13 cellular contexts compared by ENCODE assay signal in genomic region chr1:77672374-77672773, GRCh38. TPM values are rescaled to one million over a fixed set of nuclear protein-coding genes. Genes with fewer than 3 reads are reported as not detected.
DNase-seq lines count a peak whose midpoint lies in the region; ATAC-seq and TF ChIP-seq lines count a peak whose summit lies in the region.
"Had no signal": no experiment of that assay in that cellular context is flagged by ENCODE, and none has a peak within 500 bp of the region (broad histone marks: within the 10 kb centered on the region; RNA-seq: fewer than 3 reads in every experiment).

No MANE protein-coding gene starts in this region.

- in situ Hi-C loops in GM13976 (cut with MboI; ENCODE audit: low sequenced_read_pairs, unreplicated experiment), result no loop called here

- POLR2A ChIA-PET in BJ (lab: Charles Lee), result no interaction called here

- H3K4me3 ChIP-seq in BJ (ENCODE audit: low read depth, low read length), result peak overlapping the region; percentile 11; the same call in 1 of the 2 replicates
- H3K4me3 ChIP-seq: esophagus squamous epithelium had no signal

- no peaks in the 10 kb centered on the region for H3K36me3 ChIP-seq in BJ (ENCODE audit: control insufficient read depth, insufficient read depth, low read length)
- H3K36me3 ChIP-seq: esophagus squamous epithelium, tibial nerve had no signal

- no peaks in the 10 kb centered on the region for H3K27me3 ChIP-seq in BJ (ENCODE audit: control insufficient read depth, insufficient read depth, low read length)
- H3K27me3 ChIP-seq: esophagus squamous epithelium, tibial nerve had no signal

- DNase-seq in BJ (ENCODE audit: low read depth) (no peak), GM13976 (ENCODE audit: low spot score) (no peak), NCI-H526 (lab: John Stamatoyannopoulos, UW) (no peak), T-helper 1 cell (no peak)
- DNase-seq: DND-41, esophagus squamous epithelium, NCI-H2171 had no signal

- peak overlapping the region; percentile 67 for H3K27ac ChIP-seq in angular gyrus (ENCODE audit: low read depth, low read length)
- H3K27ac ChIP-seq: esophagus squamous epithelium had no signal

- TF ChIP-seq CTCF in BJ (IDR thresholded peaks at IDR 0.05; ENCODE audit: insufficient read depth, low read depth, low read length) (no peak), GM13976 (IDR thresholded peaks at IDR 0.05; ENCODE audit: borderline replicate concordance, control extremely low read depth, extremely low read depth, insufficient read depth, missing control alignments) (no peak)

- ATAC-seq in GM18907 (IDR thresholded peaks at IDR 0.05; ENCODE audit: unreplicated experiment) (peak; percentile 36), HG02852 (IDR thresholded peaks at IDR 0.05; ENCODE audit: unreplicated experiment) (peak; percentile 38), HG03280 (IDR thresholded peaks at IDR 0.05; ENCODE audit: unreplicated experiment) (no peak)
- ATAC-seq: WTC11 had no signal

- CTCF ChIA-PET in BJ (lab: Yijun Ruan, JAX), result interaction anchor here (0.6 to 1.2 kb wide), 2 partner anchors 22 to 91 kb away, joined by 3 read pairs; no protein-coding TSS in a partner anchor

RNA-seq across cellular contexts. Expression of gene ZZZ3, which starts 10.1 kb away (rescaled TPM):
- polyA plus RNA-seq in BJ (2011; rRNA removed), result 14.4 and 30.3 TPM in 2 replicates
- 28.2 and 36.8 TPM in 2 replicates for polyA minus RNA-seq in BJ (2011; rRNA and poly(A)+ RNA removed)
